ENCODE assay signal across 7 cellular contexts in genomic region chr10:99532687-99533495, GRCh38. TPM values are rescaled to one million over a fixed set of nuclear protein-coding genes. Genes with fewer than 3 reads are reported as not detected.
DNase-seq lines count a peak whose midpoint lies in the region; ATAC-seq and TF ChIP-seq lines count a peak whose summit lies in the region.

Gene NKX2-3, plus strand, starts transcription at chr10:99532942. Its CDS starts 190 bp downstream, at chr10:99533132.

- TF ChIP-seq EP300 in Ishikawa (IDR thresholded peaks at IDR 0.05; ENCODE audit: borderline replicate concordance), result 0 out of 2 replicates have a peak, but pooled peaks have one; percentile 15

- H3K4me1 ChIP-seq in lower lobe of right lung, result peaks cover 42% of the 10 kb centered on the region
- H3K4me1 ChIP-seq in prostate gland (replicated peaks), result peaks cover 10% of the 10 kb centered on the region

- TF ChIP-seq RAD21 in Ishikawa (IDR thresholded peaks at IDR 0.05; ENCODE audit: low read depth), result no peak

- H3K27ac ChIP-seq in lower lobe of right lung, result no peak within 1 kb of the TSS
- H3K27ac ChIP-seq in prostate gland, result no peak within 1 kb of the TSS

- WGBS in prostate gland, result 4% methylated on average over 48 of the region's 51 CpGs

- peak in 1 of 2 donors; percentile 54 for DNase-seq in activated naive CD4-positive, alpha-beta T cell treated with anti-CD3 and anti-CD28 coated beads, Interleukin-2, amount 50 U/mL, for 72 hours (ENCODE audit: low spot score in 2 of 2)
- DNase-seq in lower lobe of right lung (peak; percentile 68), prostate gland (ENCODE audit: low spot score) (no peak), amygdala (lab: John Stamatoyannopoulos, UW) (no peak)
- DNase-seq in stimulated activated naive B cell treated with anti-CD40 and anti-IgM and Interleukin-4, amounts not matched to agents 10 μg/mL and 1 μg/mL and 100 μg/mL, for 72 hours, result no peak

- H3K4me3 ChIP-seq in lower lobe of right lung (peak within 1 kb of the TSS; percentile 17), prostate gland (no peak within 1 kb of the TSS)

- H3K9me3 ChIP-seq in lower lobe of right lung, result no peaks in the 10 kb centered on the region
- H3K9me3 ChIP-seq in prostate gland, result no peaks in the 10 kb centered on the region

- TF ChIP-seq POLR2A in prostate gland (IDR thresholded peaks at IDR 0.05), result no peak

- H3K27me3 ChIP-seq in lower lobe of right lung (ENCODE audit: low read depth) (peaks cover 99% of the 10 kb centered on the region), prostate gland (replicated peaks; ENCODE audit: insufficient read depth) (peaks cover 94% of the 10 kb centered on the region)

- peak within 1 kb of the TSS in 1 of 2 donors; percentile 22 for H3K27ac Mint-ChIP-seq in activated naive CD4-positive, alpha-beta T cell treated with anti-CD3 and anti-CD28 coated beads, Interleukin-2, amount 50 U/mL, for 72 hours
- H3K27ac Mint-ChIP-seq in stimulated activated naive B cell treated with anti-CD40 and anti-IgM and Interleukin-4, amounts not matched to agents 10 μg/mL and 1 μg/mL and 100 μg/mL, for 72 hours, result peak within 1 kb of the TSS; percentile 81

- peaks cover 55 to 78% of the 10 kb centered on the region in 2 donors for H3K4me1 Mint-ChIP-seq in stimulated activated naive B cell treated with anti-CD40 and anti-IgM and Interleukin-4, amounts not matched to agents 10 μg/mL and 1 μg/mL and 100 μg/mL, for 72 hours

- peak within 1 kb of the TSS; percentile 76 for H3K4me3 Mint-ChIP-seq in stimulated activated naive B cell treated with anti-CD40 and anti-IgM and Interleukin-4, amounts not matched to agents 10 μg/mL and 1 μg/mL and 100 μg/mL, for 72 hours

- intact Hi-C loops in lower lobe of right lung (cut with DNase I) (no loop called here), prostate gland (cut with DNase I) (no loop called here)

- H3K27me3 Mint-ChIP-seq in stimulated activated naive B cell treated with anti-CD40 and anti-IgM and Interleukin-4, amounts not matched to agents 10 μg/mL and 1 μg/mL and 100 μg/mL, for 72 hours, result peaks cover 82 to 97% of the 10 kb centered on the region in 2 donors

- ATAC-seq in GM18868 (IDR thresholded peaks at IDR 0.05; ENCODE audit: unreplicated experiment) (peak; percentile 78), lower lobe of right lung (peak; percentile 28 to 45)
- ATAC-seq in activated naive CD4-positive, alpha-beta T cell treated with anti-CD3 and anti-CD28 coated beads, Interleukin-2, amount 50 U/mL, for 72 hours, result peak; percentile 51 to 73
- ATAC-seq in stimulated activated naive B cell treated with anti-CD40 and anti-IgM and Interleukin-4, amounts not matched to agents 10 μg/mL and 1 μg/mL and 100 μg/mL, for 72 hours (replicated peaks), result peak; percentile 59 to 65

- H3K36me3 Mint-ChIP-seq in activated naive CD4-positive, alpha-beta T cell treated with anti-CD3 and anti-CD28 coated beads, Interleukin-2, amount 50 U/mL, for 72 hours, result peaks cover 21 to 25% of the 10 kb centered on the region in 2 donors
- peaks cover 4 to 8% of the 10 kb centered on the region in 2 donors for H3K36me3 Mint-ChIP-seq in stimulated activated naive B cell treated with anti-CD40 and anti-IgM and Interleukin-4, amounts not matched to agents 10 μg/mL and 1 μg/mL and 100 μg/mL, for 72 hours

- peaks cover 0 to 4% of the 10 kb centered on the region in 2 donors for H3K9me3 Mint-ChIP-seq in activated naive CD4-positive, alpha-beta T cell treated with anti-CD3 and anti-CD28 coated beads, Interleukin-2, amount 50 U/mL, for 72 hours
- no peaks in the 10 kb centered on the region for H3K9me3 Mint-ChIP-seq in stimulated activated naive B cell treated with anti-CD40 and anti-IgM and Interleukin-4, amounts not matched to agents 10 μg/mL and 1 μg/mL and 100 μg/mL, for 72 hours

- TF ChIP-seq CTCF in lower lobe of right lung (IDR thresholded peaks at IDR 0.05) (no peak), prostate gland (IDR thresholded peaks at IDR 0.05) (no peak)

- H3K36me3 ChIP-seq in lower lobe of right lung, result no peaks in the 10 kb centered on the region
- no peaks in the 10 kb centered on the region for H3K36me3 ChIP-seq in prostate gland

TF ChIP-seq in Ishikawa, 13 proteins besides CTCF, POLR2A, EP300 and RAD21:
- TF ChIP-seq CREB1 (IDR thresholded peaks at IDR 0.05; ENCODE audit: low read depth), result 0 out of 2 replicates have a peak, but pooled peaks have one; percentile 39
- TF ChIP-seq, protein P1, sequence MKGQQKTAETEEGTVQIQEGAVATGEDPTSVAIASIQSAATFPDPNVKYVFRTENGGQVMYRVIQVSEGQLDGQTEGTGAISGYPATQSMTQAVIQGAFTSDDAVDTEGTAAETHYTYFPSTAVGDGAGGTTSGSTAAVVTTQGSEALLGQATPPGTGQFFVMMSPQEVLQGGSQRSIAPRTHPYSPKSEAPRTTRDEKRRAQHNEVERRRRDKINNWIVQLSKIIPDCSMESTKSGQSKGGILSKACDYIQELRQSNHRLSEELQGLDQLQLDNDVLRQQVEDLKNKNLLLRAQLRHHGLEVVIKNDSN (IDR thresholded peaks at IDR 0.05), result no peak
- TF ChIP-seq TCF12 (IDR thresholded peaks at IDR 0.05; ENCODE audit: low read depth), result peak; percentile 34; the same call in 1 of the 2 replicates
- no peak for TF ChIP-seq YY1 (IDR thresholded peaks at IDR 0.05; ENCODE audit: low read depth)
- 0 out of 2 replicates have a peak, but pooled peaks have one; percentile 54 for TF ChIP-seq ZBTB7A (IDR thresholded peaks at IDR 0.05; ENCODE audit: low read depth)
TF ChIP-seq in Ishikawa: peak in this region for 3.

RNA-seq across cellular contexts. Expression of gene NKX2-3, which starts in this region (rescaled TPM):
- not detected for total RNA-seq in activated naive CD4-positive, alpha-beta T cell treated with anti-CD3 and anti-CD28 coated beads, Interleukin-2, amount 50 U/mL, for 72 hours
- total RNA-seq in lower lobe of right lung (not detected), prostate gland (not detected)

Comparison
In these comparisons a context has a peak if more than half of its experiments do, and no peak if none do; other contexts are left out.
1. Peak in ATAC-seq in activated naive CD4-positive, alpha-beta T cell treated with anti-CD3 and anti-CD28 coated beads, Interleukin-2, amount 50 U/mL, for 72 hours; RNA of the gene not detected or under 1 TPM.
2. Peak in DNase-seq, ATAC-seq and H3K4me3 ChIP-seq in lower lobe of right lung; RNA of the gene not detected or under 1 TPM.